9 cellular contexts compared by ENCODE assay signal in genomic region chr3:49238274-49239127, GRCh38. TPM values are rescaled to one million over a fixed set of nuclear protein-coding genes. Genes with fewer than 3 reads are reported as not detected.
DNase-seq lines count a peak whose midpoint lies in the region; ATAC-seq and TF ChIP-seq lines count a peak whose summit lies in the region.
"Had no signal": no experiment of that assay in that cellular context is flagged by ENCODE, and none has a peak within 500 bp of the region (broad histone marks: within the 10 kb centered on the region; RNA-seq: fewer than 3 reads in every experiment).

No MANE protein-coding gene starts in this region.

- CTCF ChIA-PET in activated CD4-positive, alpha-beta T cell treated with anti-CD3 and anti-CD28 coated beads for 36 hours (lab: Charles Lee): no interaction called here

- H3K9me3 ChIP-seq in breast epithelium (peaks cover 3 to 6% of the 10 kb centered on the region in 2 donors), upper lobe of right lung (peaks cover 9% of the 10 kb centered on the region)

- TF ChIP-seq CTCF in breast epithelium (IDR thresholded peaks at IDR 0.05) (no peak), lower leg skin (IDR thresholded peaks at IDR 0.05) (no peak), upper lobe of right lung (IDR thresholded peaks at IDR 0.05) (no peak)

- TF ChIP-seq POLR2A in breast epithelium (IDR thresholded peaks at IDR 0.05): no peak
- no peak for TF ChIP-seq POLR2A in lower leg skin (IDR thresholded peaks at IDR 0.05)

- ATAC-seq in activated CD4-positive, alpha-beta T cell treated with anti-CD3 and anti-CD28 coated beads for 36 hours: peak; percentile 83
- ATAC-seq in upper lobe of right lung: peak; percentile 96

- peaks cover 8% of the 10 kb centered on the region for H3K9me3 Mint-ChIP-seq in activated CD4-positive, alpha-beta T cell treated with anti-CD3 and anti-CD28 coated beads for 36 hours (ENCODE audit: low read depth)

- POLR2A ChIA-PET in activated CD4-positive, alpha-beta T cell treated with anti-CD3 and anti-CD28 coated beads for 36 hours (lab: Charles Lee): no interaction called here

- H3K27ac Mint-ChIP-seq in activated CD4-positive, alpha-beta T cell treated with anti-CD3 and anti-CD28 coated beads for 36 hours: no peak overlapping the region
- H3K27ac Mint-ChIP-seq: nephron had no signal

- H3K36me3 ChIP-seq in breast epithelium (no peaks in the 10 kb centered on the region), upper lobe of right lung (no peaks in the 10 kb centered on the region)

- DNase-seq in activated CD4-positive, alpha-beta T cell treated with anti-CD3 and anti-CD28 coated beads for 36 hours: no peak
- no peak for DNase-seq in activated CD4-positive, alpha-beta T cell treated with anti-CD3 and anti-CD28 coated beads, Interleukin-2, amount 50 U/mL, for 48 hours
- no peak for DNase-seq in breast epithelium (ENCODE audit: low spot score in 2 of 2)
- peak; percentile 88 to 89 for DNase-seq in lower leg skin (ENCODE audit: low spot score in 2 of 2)
- DNase-seq in upper lobe of right lung: no peak
- DNase-seq in activated CD4-positive, alpha-beta T cell treated with anti-CD3 and anti-CD28 coated beads, Interleukin-2, amount 50 U/mL, for 1 hour: no peak
- DNase-seq in stimulated activated CD4-positive, alpha-beta T cell treated with anti-CD3 and anti-CD28 coated beads, Interleukin-4, amount 100 ng/mL, for 4 hours: no peak
- no peak for DNase-seq in NCI-H2081 treated with DMSO at 0.1 percent for 48 hours (lab: John Stamatoyannopoulos, UW)

- intact Hi-C loops in activated CD4-positive, alpha-beta T cell treated with anti-CD3 and anti-CD28 coated beads for 36 hours (cut with DNase I, micrococcal nuclease): no loop called here
- intact Hi-C loops in breast epithelium (cut with DNase I; ENCODE audit: low total_unique reads) (no loop called here), lower leg skin (cut with DNase I; ENCODE audit: low total_unique reads) (no loop called here), upper lobe of right lung (cut with DNase I) (no loop called here)

- H3K4me3 Mint-ChIP-seq in activated CD4-positive, alpha-beta T cell treated with anti-CD3 and anti-CD28 coated beads for 36 hours: no peak overlapping the region
- H3K4me3 Mint-ChIP-seq: nephron had no signal

- 33 to 52% methylated on average over 9 of the region's 9 CpGs for WGBS in lower leg skin, 2 donors

- H3K27me3 ChIP-seq in breast epithelium (no peaks in the 10 kb centered on the region), upper lobe of right lung (no peaks in the 10 kb centered on the region)

- H3K27ac ChIP-seq in breast epithelium (peak overlapping the region; percentile 31 to 75), upper lobe of right lung (peak overlapping the region; percentile 80)

- H3K27me3 Mint-ChIP-seq in activated CD4-positive, alpha-beta T cell treated with anti-CD3 and anti-CD28 coated beads for 36 hours: peaks cover 4% of the 10 kb centered on the region

- no peaks in the 10 kb centered on the region for H3K36me3 Mint-ChIP-seq in activated CD4-positive, alpha-beta T cell treated with anti-CD3 and anti-CD28 coated beads for 36 hours (ENCODE audit: low read depth)

- H3K4me1 ChIP-seq in breast epithelium (no peaks in the 10 kb centered on the region), upper lobe of right lung (peaks cover 13% of the 10 kb centered on the region)

- no peak overlapping the region for H3K4me3 ChIP-seq in breast epithelium
- no peak overlapping the region for H3K4me3 ChIP-seq in lower leg skin (ENCODE audit: low read depth, poor library complexity, severe bottlenecking)
- no peak overlapping the region for H3K4me3 ChIP-seq in upper lobe of right lung

- H3K4me1 Mint-ChIP-seq in activated CD4-positive, alpha-beta T cell treated with anti-CD3 and anti-CD28 coated beads for 36 hours: no peaks in the 10 kb centered on the region
- H3K4me1 Mint-ChIP-seq: nephron had no signal

RNA-seq across cellular contexts. Expression of gene C3orf62, which starts 38.5 kb away (rescaled TPM):
- 1 to 10 TPM; 3.7 to 3.9 TPM for total RNA-seq in activated CD4-positive, alpha-beta T cell treated with anti-CD3 and anti-CD28 coated beads for 36 hours
- total RNA-seq in breast epithelium (1 to 10 TPM; 4.2 to 5.1 (median 4.3) TPM), lower leg skin (1 to 10 TPM; 3.1 to 8.6 (median 5.0) TPM), upper lobe of right lung (6.8 TPM)

Comparison
In these comparisons a context has a peak if more than half of its experiments do, and no peak if none do; other contexts are left out.
1. DNase-seq: peak in lower leg skin (2 of 2); none in activated CD4-positive, alpha-beta T cell treated with anti-CD3 and anti-CD28 coated beads for 36 hours (single experiment), activated CD4-positive, alpha-beta T cell treated with anti-CD3 and anti-CD28 coated beads, Interleukin-2, amount 50 U/mL, for 48 hours (0 of 2), breast epithelium (0 of 2), upper lobe of right lung (single experiment), activated CD4-positive, alpha-beta T cell treated with anti-CD3 and anti-CD28 coated beads, Interleukin-2, amount 50 U/mL, for 1 hour (single experiment), stimulated activated CD4-positive, alpha-beta T cell treated with anti-CD3 and anti-CD28 coated beads, Interleukin-4, amount 100 ng/mL, for 4 hours (0 of 2) and NCI-H2081 treated with DMSO at 0.1 percent for 48 hours (single experiment).